ENCODE assay signal across 19 cellular contexts in the genomic region with DNA sequence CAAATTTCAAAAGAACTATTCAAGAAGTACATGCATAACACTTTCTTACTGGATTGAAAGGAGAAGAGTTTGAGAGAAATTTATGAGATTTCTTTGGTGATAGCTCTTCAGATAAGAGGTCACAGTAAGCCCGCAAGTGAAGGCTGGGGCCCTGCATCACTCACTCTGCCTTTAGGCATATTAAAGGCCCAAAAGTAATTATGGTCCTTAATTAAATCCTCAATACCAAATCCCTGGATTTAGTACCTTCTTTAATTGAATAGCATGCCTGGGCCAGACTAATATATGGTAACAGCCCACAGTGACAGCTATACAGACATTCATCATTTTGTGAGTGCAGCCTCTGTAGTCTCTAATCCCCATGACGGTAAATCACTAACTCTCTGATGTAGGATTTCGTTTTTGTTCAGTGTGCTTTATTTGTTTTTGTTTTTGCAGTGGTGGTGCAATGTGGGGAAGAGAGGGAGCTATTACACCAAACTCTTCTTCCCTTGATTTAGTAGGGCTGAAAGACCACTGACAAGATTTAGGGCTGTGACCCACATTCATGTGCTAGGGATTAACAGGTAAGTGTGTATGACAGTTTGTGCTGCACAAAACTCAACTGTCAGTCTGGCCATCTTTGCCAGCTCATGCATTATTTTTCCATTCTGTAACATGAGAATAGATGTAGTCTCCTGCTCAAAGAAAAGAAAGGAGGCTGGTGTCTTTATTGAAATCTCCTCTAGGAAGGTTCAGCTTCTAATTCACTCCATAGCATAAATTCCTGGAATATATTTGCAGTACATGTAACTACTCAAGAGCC.
"Had no signal": no experiment of that assay in that cellular context is flagged by ENCODE, and none has a peak within 500 bp of the region (broad histone marks: within the 10 kb centered on the region; RNA-seq: fewer than 3 reads in every experiment).

No MANE protein-coding gene starts in this region.

- H3K4me1 ChIP-seq: gastrocnemius medialis had no signal

- H3K9me3 ChIP-seq: gastrocnemius medialis, left lung, spleen, thoracic aorta, upper lobe of left lung had no signal

- H3K27me3 ChIP-seq: gastrocnemius medialis, left lung, spleen, upper lobe of left lung had no signal

- H3K27ac ChIP-seq: coronary artery, gastrocnemius medialis, left lung, spleen, thoracic aorta, upper lobe of left lung had no signal

- H3K36me3 ChIP-seq: gastrocnemius medialis, left lung, spleen, thoracic aorta, upper lobe of left lung had no signal

- DNase-seq: activated CD4-positive, alpha-beta T cell treated with anti-CD3 and anti-CD28 coated beads for 48 hours; activated CD4-positive, CD25-positive, alpha-beta regulatory T cell; activated CD8-positive, alpha-beta T cell treated with anti-CD3 and anti-CD28 coated beads, Interleukin-2, amount 10 ng/mL, durations not matched to agents 7 days and 5 days; activated naive CD4-positive, alpha-beta T cell treated with Interleukin-2 at 50 U/mL for 16 hours; activated T-cell treated with anti-CD3 and anti-CD28 coated beads, Interleukin-2, amount 50 U/mL, for 24 hours; anterior cingulate cortex; erythroblast; gastrocnemius medialis; head of caudate nucleus; kidney; left lung; midbrain; occipital lobe; posterior cingulate gyrus; spleen; stimulated activated CD4-positive, alpha-beta T cell treated with anti-CD3 and anti-CD28 coated beads, Interleukin-4, amount 100 ng/mL, for 4 hours; upper lobe of left lung had no signal

- H3K4me3 ChIP-seq: coronary artery, gastrocnemius medialis, left lung, spleen, thoracic aorta, upper lobe of left lung had no signal
